In the genomic region with DNA sequence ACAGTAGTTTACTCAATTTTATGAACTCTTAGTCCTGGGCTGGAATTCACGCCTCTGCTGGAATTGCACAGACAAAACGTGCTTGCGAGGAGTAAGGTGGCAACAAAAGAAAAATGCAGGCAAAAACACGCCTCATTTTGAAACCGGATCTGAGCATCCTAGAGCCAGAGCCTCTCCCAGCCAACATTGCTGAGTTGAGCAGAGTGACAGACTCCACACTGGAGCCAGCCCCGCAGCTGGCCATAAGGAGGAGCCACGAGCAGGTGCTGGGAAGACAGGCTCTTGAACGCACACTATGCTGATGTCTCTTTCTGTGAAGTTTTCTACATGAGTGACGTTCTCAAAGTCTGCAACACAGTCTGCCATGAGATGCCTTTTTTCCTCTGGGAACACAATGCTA, we compare ENCODE assay signal across 25 cellular contexts. TPM values are rescaled to one million over a fixed set of nuclear protein-coding genes. Genes with fewer than 3 reads are reported as not detected.
A peak's percentile ranks its signal among the peaks of the same experiment; 100 is the strongest.
DNase-seq lines count a peak whose midpoint lies in the region; ATAC-seq, FAIRE-seq and TF ChIP-seq lines count a peak whose summit lies in the region.
"Had no signal": no experiment of that assay in that cellular context is flagged by ENCODE, and none has a peak within 500 bp of the region (broad histone marks: within the 10 kb centered on the region; RNA-seq: fewer than 3 reads in every experiment).

No MANE protein-coding gene starts in this region.

- H3K79me1 ChIP-seq in H1 (ENCODE audit: low read depth, low read length): no peaks in the 10 kb centered on the region

- intact Hi-C loops in HepG2 (cut with micrococcal nuclease; ENCODE audit: unreplicated experiment): no loop called here
- intact Hi-C loops in right lobe of liver (cut with DNase I): no loop called here
- intact Hi-C loops in lower leg skin (cut with DNase I; ENCODE audit: low total_unique reads): no loop called here

- in situ Hi-C loops in HepG2 (cut with HindIII; ENCODE audit: extremely low pct_ligation_motif_present, low pct_unique_long_range_greater_than_20kb): no loop called here

- H3K9me3 ChIP-seq in HepG2 (ENCODE audit: low read length): no peaks in the 10 kb centered on the region
- H3K9me3 ChIP-seq in right lobe of liver: no peaks in the 10 kb centered on the region
- no peaks in the 10 kb centered on the region for H3K9me3 ChIP-seq in H1 (ENCODE audit: insufficient read depth in 2 of 2, low read depth in 1 of 2, low read length in 1 of 2)
- H3K9me3 ChIP-seq in thoracic aorta: no peaks in the 10 kb centered on the region
- H3K9me3 ChIP-seq: body of pancreas, SJCRH30 had no signal

- no peak for FAIRE-seq in HepG2 (lab: Jason Lieb, UNC)
- FAIRE-seq in H1 (lab: Jason Lieb, UNC): no peak
- FAIRE-seq: GM12878 had no signal

- no peak overlapping the region for H4K91ac ChIP-seq in H1 (replicated peaks; ENCODE audit: insufficient read length, low read length)

- H2AFZ ChIP-seq in HepG2 (ENCODE audit: low read length) (no peak overlapping the region), H1 (ENCODE audit: low read length) (no peak overlapping the region)
- H2AFZ ChIP-seq: PC-9 had no signal

- no peak for DNase-seq in HepG2 (ENCODE audit: low spot score)
- DNase-seq in right lobe of liver: no peak
- DNase-seq in NCI-H2196 treated with DMSO at 0.1 percent for 48 hours (lab: John Stamatoyannopoulos, UW; ENCODE audit: unreplicated experiment): peak; percentile 11
- DNase-seq in H1 (ENCODE audit: low read depth in 1 of 2, low spot score in 2 of 2): no peak
- DNase-seq in thoracic aorta (ENCODE audit: low spot score): no peak
- DNase-seq in SKM-1 treated with dmso at 0.1 percent for 144 hours (lab: John Stamatoyannopoulos, UW; ENCODE audit: unreplicated experiment): no peak
- DNase-seq in lower leg skin (ENCODE audit: low spot score in 2 of 2): no peak
- DNase-seq: activated CD4-positive, alpha-beta T cell treated with anti-CD3 and anti-CD28 coated beads, Interleukin-2, amount 50 U/mL, for 4 hours; activated CD8-positive, alpha-beta memory T cell treated with anti-CD3 and anti-CD28 coated beads, Interleukin-2, amount 50 U/mL, for 48 hours; activated effector memory CD4-positive, alpha-beta T cell treated with Interleukin-2 at 50 U/mL for 16 hours; activated naive CD8-positive, alpha-beta T cell treated with anti-CD3 and anti-CD28 coated beads, Interleukin-2, amount 50 U/mL, for 24 hours; body of pancreas; DMS153; effector memory CD4-positive, alpha-beta T cell; Karpas-422; kidney glomerular epithelial cell; NCI-H1930; NCI-H774; PC-9; retina; SJCRH30; stimulated activated CD4-positive, alpha-beta T cell treated with anti-CD3 and anti-CD28 coated beads, Interleukin-4, amount 100 ng/mL, for 24 hours; stimulated activated naive CD4-positive, alpha-beta T cell treated with Interleukin-2 at 50 U/mL for 16 hours had no signal

- no peak overlapping the region for H2BK20ac ChIP-seq in H1 (ENCODE audit: low read length)

- H2AK5ac ChIP-seq in H1 (ENCODE audit: low read depth, low read length): no peak overlapping the region

- H3K4me3 ChIP-seq in HepG2 (replicated peaks in 1 of 3; ENCODE audit: insufficient read depth in 1 of 3, low read depth in 2 of 3, low read length in 3 of 3): no peak overlapping the region
- H3K4me3 ChIP-seq in right lobe of liver: no peak overlapping the region
- no peak overlapping the region for H3K4me3 ChIP-seq in H1 (ENCODE audit: extremely low read depth in 1 of 4, insufficient read depth in 2 of 4, low read depth in 3 of 4, low read length in 4 of 4)
- peak overlapping the region; percentile 13 for H3K4me3 ChIP-seq in thoracic aorta
- no peak overlapping the region for H3K4me3 ChIP-seq in lower leg skin (ENCODE audit: low read depth, poor library complexity, severe bottlenecking)
- H3K4me3 ChIP-seq: body of pancreas, GM12878, PC-9, SJCRH30 had no signal

- H3K27ac ChIP-seq in HepG2 (ENCODE audit: extremely low read length, insufficient read depth, low read length): no peak overlapping the region
- H3K27ac ChIP-seq in right lobe of liver: no peak overlapping the region
- no peak overlapping the region for H3K27ac ChIP-seq in H1 (ENCODE audit: low read depth, low read length)
- peak overlapping the region in 1 of 2 donors; percentile 54 for H3K27ac ChIP-seq in thoracic aorta
- H3K27ac ChIP-seq: body of pancreas, PC-9, SJCRH30 had no signal

- no peak overlapping the region for H3K18ac ChIP-seq in H1 (ENCODE audit: extremely low read depth, low read length)

- no peak overlapping the region for H4K8ac ChIP-seq in H1 (ENCODE audit: extremely low read depth, insufficient read depth, low read length)

- H3K27me3 ChIP-seq in HepG2 (ENCODE audit: control insufficient read depth in 1 of 2, insufficient read depth in 2 of 2, low read length in 2 of 2) (peaks cover 2 to 59% of the 10 kb centered on the region in 2 experiments; a peak in 4 of 5 replicates), right lobe of liver (no peaks in the 10 kb centered on the region), H1 (replicated peaks in 1 of 4; ENCODE audit: control insufficient read depth in 3 of 4, extremely low read depth in 1 of 4, insufficient read depth in 3 of 4, low read length in 3 of 4) (no peaks in the 10 kb centered on the region), thoracic aorta (replicated peaks; ENCODE audit: insufficient read depth) (no peaks in the 10 kb centered on the region)
- H3K27me3 ChIP-seq: body of pancreas, SJCRH30 had no signal

- TF ChIP-seq RAD21 in HepG2 (CRISPR knock-in tag; IDR thresholded peaks at IDR 0.05) (no peak), H1 (IDR thresholded peaks at IDR 0.05 in 1 of 2, conservative IDR thresholded peaks at IDR 0.05 in 1 of 2; ENCODE audit: low read depth in 2 of 2, low read length in 2 of 2) (peak; percentile 22 to 45; a peak in 3 of 4 replicates)

- H2BK5ac ChIP-seq in H1 (ENCODE audit: low read depth, low read length): 0 out of 2 replicates have a peak overlapping the region, but pooled peaks have one; percentile 9

- H2BK120ac ChIP-seq in H1 (replicated peaks; ENCODE audit: low read depth, low read length): no peak overlapping the region

- H4K20me1 ChIP-seq in HepG2 (ENCODE audit: insufficient read depth, low read length) (no peaks in the 10 kb centered on the region), H1 (replicated peaks in 1 of 2; ENCODE audit: control insufficient read depth in 1 of 2, insufficient read depth in 2 of 2, low read length in 2 of 2) (no peaks in the 10 kb centered on the region)

- no peak for TF ChIP-seq POLR2A in HepG2 (IDR thresholded peaks at IDR 0.05; ENCODE audit: insufficient read depth in 1 of 2, low read depth in 2 of 2, low read length in 2 of 2)
- TF ChIP-seq POLR2A in right lobe of liver (IDR thresholded peaks at IDR 0.05): no peak
- no peak for TF ChIP-seq POLR2A in H1 (IDR thresholded peaks at IDR 0.05; ENCODE audit: control extremely low read depth in 1 of 2, low read depth in 2 of 2, low read length in 2 of 2)
- TF ChIP-seq POLR2A in lower leg skin (IDR thresholded peaks at IDR 0.05): no peak

- H3K9ac ChIP-seq in HepG2 (ENCODE audit: insufficient read depth, low read depth, low read length) (no peak overlapping the region), H1 (replicated peaks in 1 of 4; ENCODE audit: extremely low read depth in 1 of 4, low read depth in 3 of 4, low read length in 3 of 4) (no peak overlapping the region; a peak in 1 of 7 replicates)

- no peaks in the 10 kb centered on the region for H3K36me3 ChIP-seq in HepG2 (replicated peaks in 1 of 2; ENCODE audit: control insufficient read depth in 1 of 2, insufficient read depth in 2 of 2, low read length in 2 of 2)
- H3K36me3 ChIP-seq in right lobe of liver: no peaks in the 10 kb centered on the region
- no peaks in the 10 kb centered on the region for H3K36me3 ChIP-seq in H1 (ENCODE audit: control insufficient read depth in 2 of 4, insufficient read depth in 4 of 4, low read length in 3 of 4)
- no peaks in the 10 kb centered on the region for H3K36me3 ChIP-seq in thoracic aorta
- H3K36me3 ChIP-seq: SJCRH30 had no signal

- TF ChIP-seq EP300 in HepG2 (IDR thresholded peaks at IDR 0.05; ENCODE audit: low read depth in 2 of 2, low read length in 2 of 2) (no peak), HepG2 (CRISPR knock-in tag; IDR thresholded peaks at IDR 0.05; ENCODE audit: borderline replicate concordance) (no peak), H1 (IDR thresholded peaks at IDR 0.05; ENCODE audit: borderline replicate concordance in 1 of 2, low read depth in 2 of 2, low read length in 2 of 2) (no peak)

- no peak overlapping the region for H3K4me2 ChIP-seq in HepG2 (ENCODE audit: low read depth, low read length)
- no peak overlapping the region for H3K4me2 ChIP-seq in H1 (ENCODE audit: insufficient read depth in 1 of 2, low read depth in 2 of 2, low read length in 2 of 2)
- H3K4me2 ChIP-seq: PC-9 had no signal

- H3K23ac ChIP-seq in H1 (ENCODE audit: insufficient read length): no peak overlapping the region

- peak overlapping the region; percentile 54; the same call in 1 of the 2 replicates for H2BK12ac ChIP-seq in H1 (ENCODE audit: low read depth, low read length)

- TF ChIP-seq CTCF in HepG2 (CRISPR knock-in tag; IDR thresholded peaks at IDR 0.05) (no peak), right lobe of liver (IDR thresholded peaks at IDR 0.05) (no peak), H1 (IDR thresholded peaks at IDR 0.05; ENCODE audit: control extremely low read depth in 1 of 3, insufficient read depth in 1 of 3, low read depth in 1 of 3, low read length in 3 of 3) (peak; percentile 21 to 42 (median 21); a peak in 3 of 4 replicates), thoracic aorta (IDR thresholded peaks at IDR 0.05) (no peak), lower leg skin (IDR thresholded peaks at IDR 0.05) (no peak)

- no peak overlapping the region for H3K14ac ChIP-seq in H1 (ENCODE audit: insufficient read length)

- POLR2A ChIA-PET in HepG2 (lab: Yijun Ruan, JAX) (no interaction called here), H1 (lab: Charles Lee; ENCODE audit: partially characterized antibody) (no interaction called here)

- H3K4ac ChIP-seq in H1 (replicated peaks; ENCODE audit: insufficient read length, low read depth, low read length): no peak overlapping the region

- H3K4me1 ChIP-seq in HepG2 (ENCODE audit: insufficient read depth, low read length) (no peaks in the 10 kb centered on the region), right lobe of liver (no peaks in the 10 kb centered on the region), H1 (replicated peaks in 1 of 4; ENCODE audit: control insufficient read depth in 3 of 4, insufficient read depth in 4 of 4, low read length in 3 of 4) (no peaks in the 10 kb centered on the region), thoracic aorta (ENCODE audit: control insufficient read depth in 1 of 2, low read depth in 2 of 2) (peaks cover 0 to 19% of the 10 kb centered on the region in 2 donors)
- H3K4me1 ChIP-seq: body of pancreas, SJCRH30 had no signal

- ATAC-seq in HepG2: peak; percentile 64
- no peak for ATAC-seq in right lobe of liver
- no peak for ATAC-seq in thoracic aorta (ENCODE audit: insufficient number of reproducible peaks, low FRiP score, low read depth)
- no peak for ATAC-seq in HG03159 (IDR thresholded peaks at IDR 0.05; ENCODE audit: unreplicated experiment)
- ATAC-seq: activated naive CD8-positive, alpha-beta T cell treated with anti-CD3 and anti-CD28 coated beads, Interleukin-2, amount 50 U/mL, for 24 hours; body of pancreas had no signal

- H3K79me2 ChIP-seq in HepG2 (ENCODE audit: insufficient read depth, low read length) (no peaks in the 10 kb centered on the region), H1 (ENCODE audit: control insufficient read depth in 1 of 2, insufficient read depth in 2 of 2, low read length in 2 of 2) (no peaks in the 10 kb centered on the region)

- H2BK15ac ChIP-seq in H1 (ENCODE audit: low read length): peak overlapping the region; percentile 18; the same call in 1 of the 2 replicates

- CTCF ChIA-PET in HepG2 (lab: Yijun Ruan, JAX; ENCODE audit: low intra/inter-chr PET ratio, low total read pairs) (no interaction called here), H1 (lab: Charles Lee; ENCODE audit: partially characterized antibody) (no interaction called here)

- 8% methylated on average over 8 of the region's 9 CpGs for WGBS in HepG2 (ENCODE audit: low lambda C conversion rate)
- 56% methylated on average over 7 of the region's 9 CpGs for WGBS in right lobe of liver (ENCODE audit: insufficient coverage, low coverage, low lambda C conversion rate, missing lambda C conversion rate)
- WGBS in H1 (ENCODE audit: extremely low coverage in 1 of 2, insufficient coverage in 1 of 2, insufficient read length in 1 of 2, insufficient replicate concordance in 2 of 2, low coverage in 1 of 2, low lambda C conversion rate in 2 of 2, missing lambda C conversion rate in 1 of 2), 2 experiments: 81% methylated on average over 9 of the region's 9 CpGs; no CpG with 5 or more reads in 1 of the 2 experiments
- 52 to 56% methylated on average over 9 of the region's 9 CpGs for WGBS in lower leg skin, 2 donors

- H4K5ac ChIP-seq in H1 (ENCODE audit: insufficient read length, low read depth, low read length): no peak overlapping the region

- no peaks in the 10 kb centered on the region for H3K23me2 ChIP-seq in H1 (ENCODE audit: low read depth, low read length)

- no TSS peak for BruUV-seq in HepG2 (replicated peaks; lab: Mats Ljungman, UMichigan)

- H3K56ac ChIP-seq in H1 (replicated peaks; ENCODE audit: insufficient read length, low read depth, low read length): no peak overlapping the region

RNA-seq across cellular contexts. Expression of a gene that starts 14.6 kb away (rescaled TPM):
- total RNA-seq in HepG2 (2016; rRNA removed; fragmentation: Illumina TruSeq; extraction: Trizol) (292 and 469 TPM in 2 replicates), right lobe of liver (10 to 100 TPM in 4 of 6 experiments, 1 to 10 TPM in 2; 5.6 to 46.2 (median 35.2) TPM), thoracic aorta (10 to 100 TPM; 11.0 to 15.0 TPM), lower leg skin (10 to 100 TPM in 3 of 4 donors, 1 to 10 TPM in 1; 5.8 to 22.5 (median 12.5) TPM)
- total RNA-seq in HepG2 (2016; cell fraction: cytosol; rRNA removed; fragmentation: Illumina TruSeq; extraction: Trizol; ENCODE audit: low read depth): 90.0 and 120 TPM in 2 replicates
- total RNA-seq in HepG2 (2016; cell fraction: insoluble cytoplasmic fraction; rRNA removed; fragmentation: Illumina TruSeq; extraction: Trizol): 306 and 489 TPM in 2 replicates
- total RNA-seq in HepG2 (2016; cell fraction: membrane; rRNA removed; fragmentation: Illumina TruSeq; extraction: Trizol): 174 and 189 TPM in 2 replicates
- total RNA-seq in HepG2 (2016; cell fraction: nucleus; rRNA removed; fragmentation: Illumina TruSeq; extraction: Trizol): 120 and 128 TPM in 2 replicates
- polyA plus RNA-seq in HepG2 (2011; rRNA removed) (209 and 249 TPM in 2 replicates), H1 (2011; rRNA removed) (56.3 and 78.4 TPM in 2 replicates)
- polyA plus RNA-seq in HepG2 (2011; cell fraction: cytosol; rRNA removed): 65.8 and 77.6 TPM in 2 replicates
- polyA plus RNA-seq in HepG2 (2011; cell fraction: nucleus; rRNA removed): 38.6 and 45.2 TPM in 2 replicates
- polyA plus RNA-seq in HepG2 (2012): 219 and 268 TPM in 2 replicates
- polyA plus RNA-seq in HepG2 (2016; cell fraction: cytosol; fragmentation: Illumina TruSeq; extraction: Trizol; ENCODE audit: low read depth): 132 and 186 TPM in 2 replicates
- 432 and 474 TPM in 2 replicates for polyA plus RNA-seq in HepG2 (2016; cell fraction: insoluble cytoplasmic fraction; fragmentation: Illumina TruSeq; extraction: Trizol; ENCODE audit: low read depth)
- 169 and 214 TPM in 2 replicates for polyA plus RNA-seq in HepG2 (2016; cell fraction: membrane; fragmentation: Illumina TruSeq; extraction: Trizol; ENCODE audit: low read depth)
- 174 and 214 TPM in 2 replicates for polyA plus RNA-seq in HepG2 (2016; cell fraction: nucleus; fragmentation: Illumina TruSeq; extraction: Trizol; ENCODE audit: insufficient read depth, low read depth)
- polyA minus RNA-seq in HepG2 (2011; rRNA and poly(A)+ RNA removed; ENCODE audit: low replicate concordance): 34.2 and 39.9 TPM in 2 replicates
- 36.2 and 37.8 TPM in 2 replicates for polyA minus RNA-seq in HepG2 (2011; cell fraction: cytosol; rRNA and poly(A)+ RNA removed)
- polyA minus RNA-seq in HepG2 (2011; cell fraction: nucleus; rRNA and poly(A)+ RNA removed): 26.5 and 28.5 TPM in 2 replicates
- 216 and 219 TPM in 2 replicates for total RNA-seq in H1 (2021; fragmentation: NEBNext Ultra II Directional; extraction: Animal tissue kit (Norgen Biotek cat#: 25700))
- polyA plus RNA-seq in H1 (2011; cell fraction: cytosol; rRNA removed): 125 TPM
- 96.5 TPM for polyA plus RNA-seq in H1 (2011; cell fraction: nucleus; rRNA removed)
- 163 to 277 TPM (median 180 TPM) in 4 replicates for polyA plus RNA-seq in H1 (2012, experiment 1 of 2)
- 12.1 TPM for polyA plus RNA-seq in H1 (2012, experiment 2 of 2)
- polyA plus RNA-seq in H1 (2013, experiment 1 of 2): 209 TPM
- polyA plus RNA-seq in H1 (2013, experiment 2 of 2): 210 TPM
- 108 and 137 TPM in 2 replicates for polyA minus RNA-seq in H1 (2011; rRNA and poly(A)+ RNA removed)
- 50.3 TPM for polyA minus RNA-seq in H1 (2011; cell fraction: cytosol; rRNA and poly(A)+ RNA removed)
- 39.2 TPM for polyA minus RNA-seq in H1 (2011; cell fraction: nucleus; rRNA and poly(A)+ RNA removed)

Comparison
In these comparisons a context has a peak if more than half of its experiments do, and no peak if none do; other contexts are left out.
1. CTCF ChIP-seq: peak in H1 (3 of 3); none in HepG2 (single experiment), right lobe of liver (0 of 4), thoracic aorta (single experiment) and lower leg skin (0 of 3).